Comparison of ENCODE assay signal across 8 cellular contexts in the genomic region with DNA sequence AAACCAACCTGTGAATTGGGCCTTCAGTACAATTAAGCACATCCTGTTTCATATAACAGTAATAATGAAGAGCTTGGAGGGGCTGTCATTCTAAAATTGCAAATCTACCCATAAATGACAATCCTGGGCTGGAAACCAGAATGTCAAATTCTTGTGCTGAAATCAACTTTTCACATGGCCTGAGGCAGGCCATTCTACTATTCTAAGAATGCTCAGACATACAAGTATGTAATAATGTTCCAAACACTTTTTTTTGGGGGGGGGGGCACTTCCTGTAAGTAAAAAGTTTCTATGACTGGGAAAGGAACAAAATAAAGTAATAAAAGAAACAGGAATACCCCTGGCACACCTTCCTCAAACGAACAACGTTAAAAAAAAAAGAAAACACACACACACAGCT. TPM values are rescaled to one million over a fixed set of nuclear protein-coding genes. Genes with fewer than 3 reads are reported as not detected.
A peak's percentile ranks its signal among the peaks of the same experiment; 100 is the strongest.
DNase-seq lines count a peak whose midpoint lies in the region; ATAC-seq and TF ChIP-seq lines count a peak whose summit lies in the region.

No MANE protein-coding gene starts in this region.

- DNase-seq in GM12864 (ENCODE audit: low read depth) (no peak), T-cell (no peak), fibroblast of mammary gland (ENCODE audit: low read depth) (no peak), retinal pigment epithelial cell (ENCODE audit: low read depth) (no peak), HK-2 (ENCODE audit: unreplicated experiment) (no peak), NCI-H345 (lab: John Stamatoyannopoulos, UW) (no peak)
- no peak for DNase-seq in stimulated activated CD4-positive, alpha-beta T cell treated with anti-CD3 and anti-CD28 coated beads, Interleukin-15, amount 100 ng/mL, for 24 hours
- DNase-seq in activated CD8-positive, alpha-beta memory T cell treated with anti-CD3 and anti-CD28 coated beads for 24 hours = no peak

- POLR2A ChIA-PET in T-cell (lab: Charles Lee) = interaction anchor here (1.0 to 3.8 kb wide), 4 partner anchors 9 to 34 kb away, joined by 3 to 32 read pairs (median 10); a partner anchor contains a TSS

- TF ChIP-seq CTCF in GM12864 (IDR thresholded peaks at IDR 0.05; ENCODE audit: low read depth, low read length, missing control alignments) (no peak), fibroblast of mammary gland (conservative IDR thresholded peaks at IDR 0.05; ENCODE audit: control insufficient read depth, insufficient read depth, low read depth, low read length) (no peak), retinal pigment epithelial cell (conservative IDR thresholded peaks at IDR 0.05; ENCODE audit: low read depth, low read length) (no peak)

- H3K27ac Mint-ChIP-seq in T-cell = peak overlapping the region; percentile 73 to 85

- H3K36me3 Mint-ChIP-seq in T-cell = no peaks in the 10 kb centered on the region

- H3K27me3 Mint-ChIP-seq in T-cell = no peaks in the 10 kb centered on the region

- H3K4me1 Mint-ChIP-seq in T-cell = peaks cover 74 to 79% (median 78%) of the 10 kb centered on the region in 3 donors

- CTCF ChIA-PET in T-cell (lab: Charles Lee) = interaction anchor here in 1 of 2 donors (0.7 kb wide), 1 partner anchor 33 kb away, joined by 4 read pairs; a partner anchor contains a TSS

- ATAC-seq in T-cell (replicated peaks in 1 of 4) = no peak

- H3K4me3 ChIP-seq in GM12864 (ENCODE audit: low read depth, low read length) (peak overlapping the region; percentile 72), fibroblast of mammary gland (ENCODE audit: control insufficient read depth, low read depth, low read length) (peak overlapping the region; percentile 93), retinal pigment epithelial cell (ENCODE audit: low read length) (peak overlapping the region; percentile 97)

- peak overlapping the region; percentile 94 to 100 (median 100) for H3K4me3 Mint-ChIP-seq in T-cell

- H3K9me3 Mint-ChIP-seq in T-cell = no peaks in the 10 kb centered on the region

RNA-seq across cellular contexts. Expression of a gene that starts 1.5 kb away (rescaled TPM):
- 100 to 1,000 TPM in 1 of 5 donors, 10 to 100 TPM in 4; 40.1 to 115 (median 43.2) TPM for total RNA-seq in T-cell

RNA-seq across cellular contexts. Expression of a gene that starts 33.7 kb away (rescaled TPM):
- total RNA-seq in T-cell = 100 to 1,000 TPM; 148 to 299 (median 162) TPM
